8 cellular contexts compared by ENCODE assay signal in genomic region chr6:26088344-26088743, GRCh38. TPM values are rescaled to one million over a fixed set of nuclear protein-coding genes. Genes with fewer than 3 reads are reported as not detected.
DNase-seq lines count a peak whose midpoint lies in the region; ATAC-seq, FAIRE-seq and TF ChIP-seq lines count a peak whose summit lies in the region.

No MANE protein-coding gene starts in this region.

- H3K4me1 ChIP-seq in HepG2 (ENCODE audit: insufficient read depth, low read length) (peaks cover 27% of the 10 kb centered on the region), thyroid gland (peaks cover 9 to 16% of the 10 kb centered on the region in 2 donors)

- H3K9ac ChIP-seq in HepG2 (ENCODE audit: insufficient read depth, low read depth, low read length): peak overlapping the region; percentile 80

- H3K4me1 Mint-ChIP-seq in activated CD4-positive, alpha-beta T cell treated with anti-CD3 and anti-CD28 coated beads for 36 hours: peaks cover 19% of the 10 kb centered on the region

- no peak for ATAC-seq in activated CD4-positive, alpha-beta T cell treated with anti-CD3 and anti-CD28 coated beads for 36 hours
- ATAC-seq in HepG2 (peak; percentile 28; the same call in 2 of the 3 replicates), GM19324 (IDR thresholded peaks at IDR 0.05; ENCODE audit: low FRiP score, unreplicated experiment) (no peak)

- no peaks in the 10 kb centered on the region for H3K36me3 Mint-ChIP-seq in activated CD4-positive, alpha-beta T cell treated with anti-CD3 and anti-CD28 coated beads for 36 hours (ENCODE audit: low read depth)

- BruUV-seq in HepG2 (replicated peaks; lab: Mats Ljungman, UMichigan): no TSS peak

- FAIRE-seq in HepG2 (lab: Jason Lieb, UNC): no peak

- no peak for TF ChIP-seq POLR2A in HepG2 (IDR thresholded peaks at IDR 0.05; ENCODE audit: insufficient read depth in 1 of 2, low read depth in 2 of 2, low read length in 2 of 2)
- no peak for TF ChIP-seq POLR2A in thyroid gland (IDR thresholded peaks at IDR 0.05)

- no peaks in the 10 kb centered on the region for H3K9me3 Mint-ChIP-seq in activated CD4-positive, alpha-beta T cell treated with anti-CD3 and anti-CD28 coated beads for 36 hours (ENCODE audit: low read depth)

- intact Hi-C loops in activated CD4-positive, alpha-beta T cell treated with anti-CD3 and anti-CD28 coated beads for 36 hours (cut with DNase I, micrococcal nuclease): no loop called here
- intact Hi-C loops in HepG2 (cut with micrococcal nuclease; ENCODE audit: unreplicated experiment): no loop called here
- intact Hi-C loops in thyroid gland (cut with DNase I): no loop called here

- no peaks in the 10 kb centered on the region for H3K9me3 ChIP-seq in HepG2 (ENCODE audit: low read length)
- H3K9me3 ChIP-seq in thyroid gland: no peaks in the 10 kb centered on the region

- H2AFZ ChIP-seq in HepG2 (ENCODE audit: low read length): peak overlapping the region; percentile 81

- DNase-seq in activated CD4-positive, alpha-beta T cell treated with anti-CD3 and anti-CD28 coated beads for 36 hours: no peak
- DNase-seq in activated CD4-positive, alpha-beta T cell treated with anti-CD3 and anti-CD28 coated beads, Interleukin-2, amount 50 U/mL, for 4 hours: no peak
- DNase-seq in brain microvascular endothelial cell (no peak), HepG2 (ENCODE audit: low spot score) (no peak), thyroid gland (peak; percentile 12 to 21), NCI-H146 treated with DMSO at 0.1 percent for 48 hours (lab: John Stamatoyannopoulos, UW; ENCODE audit: unreplicated experiment) (no peak)
- no peak for DNase-seq in stimulated activated CD4-positive, alpha-beta T cell treated with anti-CD3 and anti-CD28 coated beads, Interleukin-1b, Interleukin-23, amount 100 ng/mL, for 48 hours

- no peaks in the 10 kb centered on the region for H3K27me3 ChIP-seq in brain microvascular endothelial cell (replicated peaks)
- no peaks in the 10 kb centered on the region for H3K27me3 ChIP-seq in HepG2 (ENCODE audit: control insufficient read depth in 1 of 2, insufficient read depth in 2 of 2, low read length in 2 of 2)
- H3K27me3 ChIP-seq in thyroid gland: no peaks in the 10 kb centered on the region

- TF ChIP-seq RAD21 in HepG2 (CRISPR knock-in tag; IDR thresholded peaks at IDR 0.05): no peak

- H4K20me1 ChIP-seq in HepG2 (ENCODE audit: insufficient read depth, low read length): no peaks in the 10 kb centered on the region

- POLR2A ChIA-PET in activated CD4-positive, alpha-beta T cell treated with anti-CD3 and anti-CD28 coated beads for 36 hours (lab: Charles Lee): no interaction called here
- POLR2A ChIA-PET in HepG2 (lab: Yijun Ruan, JAX): interaction anchor here (1.4 to 3.6 kb wide), 7 partner anchors 8 to 110 kb away, joined by 4 to 23 read pairs (median 5); a partner anchor contains a TSS

- no peak overlapping the region for H3K27ac ChIP-seq in brain microvascular endothelial cell
- H3K27ac ChIP-seq in HepG2 (ENCODE audit: extremely low read length, insufficient read depth, low read length): peak overlapping the region; percentile 72
- H3K27ac ChIP-seq in thyroid gland: peak overlapping the region; percentile 70 to 85 (median 79)

- no peak for TF ChIP-seq CTCF in brain microvascular endothelial cell (IDR thresholded peaks at IDR 0.05; ENCODE audit: low read depth, low read length, missing control alignments)
- no peak for TF ChIP-seq CTCF in HepG2 (CRISPR knock-in tag; IDR thresholded peaks at IDR 0.05)
- no peak for TF ChIP-seq CTCF in thyroid gland (IDR thresholded peaks at IDR 0.05)

- H3K4me3 ChIP-seq in brain microvascular endothelial cell (ENCODE audit: low read depth, low read length) (peak overlapping the region; percentile 83), HepG2 (replicated peaks in 1 of 3; ENCODE audit: insufficient read depth in 1 of 3, low read depth in 2 of 3, low read length in 3 of 3) (peak overlapping the region; percentile 79 to 84 (median 84)), thyroid gland (replicated peaks in 1 of 3) (peak overlapping the region in 1 of 3 donors; percentile 48)

- CTCF ChIA-PET in activated CD4-positive, alpha-beta T cell treated with anti-CD3 and anti-CD28 coated beads for 36 hours (lab: Charles Lee): interaction anchor here (0.7 to 4.8 kb wide), 6 partner anchors 9 to 63 kb away, joined by 3 to 55 read pairs (median 3); no protein-coding TSS in a partner anchor
- CTCF ChIA-PET in HepG2 (lab: Yijun Ruan, JAX; ENCODE audit: low intra/inter-chr PET ratio, low total read pairs): no interaction called here

- no peak overlapping the region for H3K27ac Mint-ChIP-seq in activated CD4-positive, alpha-beta T cell treated with anti-CD3 and anti-CD28 coated beads for 36 hours

- in situ Hi-C loops in brain microvascular endothelial cell (cut with HindIII; ENCODE audit: low pct_ligation_motif_present, low sequenced_read_pairs) (no loop called here), HepG2 (cut with HindIII; ENCODE audit: extremely low pct_ligation_motif_present, low pct_unique_long_range_greater_than_20kb) (no loop called here)

- TF ChIP-seq EP300 in HepG2 (IDR thresholded peaks at IDR 0.05; ENCODE audit: low read depth in 2 of 2, low read length in 2 of 2): no peak
- TF ChIP-seq EP300 in HepG2 (CRISPR knock-in tag; IDR thresholded peaks at IDR 0.05; ENCODE audit: borderline replicate concordance): no peak

- WGBS in HepG2 (ENCODE audit: low lambda C conversion rate): 41% methylated on average over 5 of the region's 5 CpGs
- WGBS in thyroid gland, 2 donors: 66 to 67% methylated on average over 5 of the region's 5 CpGs

- H3K79me2 ChIP-seq in HepG2 (ENCODE audit: insufficient read depth, low read length): no peaks in the 10 kb centered on the region

- no peaks in the 10 kb centered on the region for H3K36me3 ChIP-seq in brain microvascular endothelial cell (replicated peaks)
- no peaks in the 10 kb centered on the region for H3K36me3 ChIP-seq in HepG2 (replicated peaks in 1 of 2; ENCODE audit: control insufficient read depth in 1 of 2, insufficient read depth in 2 of 2, low read length in 2 of 2)
- H3K36me3 ChIP-seq in thyroid gland: no peaks in the 10 kb centered on the region

- H3K27me3 Mint-ChIP-seq in activated CD4-positive, alpha-beta T cell treated with anti-CD3 and anti-CD28 coated beads for 36 hours: no peaks in the 10 kb centered on the region

- H3K4me2 ChIP-seq in HepG2 (ENCODE audit: low read depth, low read length): peak overlapping the region; percentile 91

- H3K4me3 Mint-ChIP-seq in activated CD4-positive, alpha-beta T cell treated with anti-CD3 and anti-CD28 coated beads for 36 hours: peak overlapping the region; percentile 68

TF ChIP-seq in HepG2, 621 proteins besides CTCF, POLR2A, EP300 and RAD21:
- TF ChIP-seq ZSCAN29 (CRISPR knock-in tag; conservative IDR thresholded peaks at IDR 0.05): 0 out of 2 replicates have a peak, but pooled peaks have one; percentile 2
- TF ChIP-seq SRF (IDR thresholded peaks at IDR 0.05; ENCODE audit: low read depth, low read length): no peak

RNA-seq across cellular contexts. Expression of gene HFE, which starts 1.1 kb away (rescaled TPM):
- total RNA-seq in activated CD4-positive, alpha-beta T cell treated with anti-CD3 and anti-CD28 coated beads for 36 hours: 1 to 10 TPM; 1.1 to 1.4 TPM
- total RNA-seq in HepG2 (2016; rRNA removed; fragmentation: Illumina TruSeq; extraction: Trizol) (1.9 and 3.7 TPM in 2 replicates), thyroid gland (1 to 10 TPM; 7.5 to 9.8 (median 8.3) TPM)
- total RNA-seq in HepG2 (2016; cell fraction: cytosol; rRNA removed; fragmentation: Illumina TruSeq; extraction: Trizol; ENCODE audit: low read depth): 0.18 and 0.51 TPM in 2 replicates
- 1.9 and 4.9 TPM in 2 replicates for total RNA-seq in HepG2 (2016; cell fraction: insoluble cytoplasmic fraction; rRNA removed; fragmentation: Illumina TruSeq; extraction: Trizol)
- 0.41 and 0.49 TPM in 2 replicates for total RNA-seq in HepG2 (2016; cell fraction: membrane; rRNA removed; fragmentation: Illumina TruSeq; extraction: Trizol)
- 3.5 and 4.2 TPM in 2 replicates for total RNA-seq in HepG2 (2016; cell fraction: nucleus; rRNA removed; fragmentation: Illumina TruSeq; extraction: Trizol)
- 5.7 and 6.3 TPM in 2 replicates for polyA plus RNA-seq in HepG2 (2011; rRNA removed)
- 5.3 and 5.8 TPM in 2 replicates for polyA plus RNA-seq in HepG2 (2011; cell fraction: cytosol; rRNA removed)
- 3.7 and 5.3 TPM in 2 replicates for polyA plus RNA-seq in HepG2 (2011; cell fraction: nucleus; rRNA removed)
- 2.4 and 3.5 TPM in 2 replicates for polyA plus RNA-seq in HepG2 (2012)
- polyA plus RNA-seq in HepG2 (2016; cell fraction: cytosol; fragmentation: Illumina TruSeq; extraction: Trizol; ENCODE audit: low read depth): 0.24 and 0.26 TPM in 2 replicates
- polyA plus RNA-seq in HepG2 (2016; cell fraction: insoluble cytoplasmic fraction; fragmentation: Illumina TruSeq; extraction: Trizol; ENCODE audit: low read depth): 1.4 and 2.1 TPM in 2 replicates
- polyA plus RNA-seq in HepG2 (2016; cell fraction: membrane; fragmentation: Illumina TruSeq; extraction: Trizol; ENCODE audit: low read depth): 0.29 and 0.86 TPM in 2 replicates
- polyA plus RNA-seq in HepG2 (2016; cell fraction: nucleus; fragmentation: Illumina TruSeq; extraction: Trizol; ENCODE audit: insufficient read depth, low read depth): 7.7 and 8.2 TPM in 2 replicates
- 13.4 and 32.5 TPM in 2 replicates for polyA minus RNA-seq in HepG2 (2011; rRNA and poly(A)+ RNA removed; ENCODE audit: low replicate concordance)
- polyA minus RNA-seq in HepG2 (2011; cell fraction: cytosol; rRNA and poly(A)+ RNA removed): 2.2 and 5.5 TPM in 2 replicates
- 3.3 and 4.0 TPM in 2 replicates for polyA minus RNA-seq in HepG2 (2011; cell fraction: nucleus; rRNA and poly(A)+ RNA removed)

Comparison
In these comparisons a context has a peak if more than half of its experiments do, and no peak if none do; other contexts are left out.
1. DNase-seq: peak in thyroid gland (2 of 2); none in activated CD4-positive, alpha-beta T cell treated with anti-CD3 and anti-CD28 coated beads for 36 hours (single experiment), activated CD4-positive, alpha-beta T cell treated with anti-CD3 and anti-CD28 coated beads, Interleukin-2, amount 50 U/mL, for 4 hours (0 of 2), brain microvascular endothelial cell (single experiment), HepG2 (single experiment), stimulated activated CD4-positive, alpha-beta T cell treated with anti-CD3 and anti-CD28 coated beads, Interleukin-1b, Interleukin-23, amount 100 ng/mL, for 48 hours (single experiment) and NCI-H146 treated with DMSO at 0.1 percent for 48 hours (single experiment).